In genomic region chr19:47471381-47471732, GRCh38 we compare ENCODE assay signal across 12 cellular contexts. TPM values are rescaled to one million over a fixed set of nuclear protein-coding genes. Genes with fewer than 3 reads are reported as not detected.
DNase-seq lines count a peak whose midpoint lies in the region; ATAC-seq and TF ChIP-seq lines count a peak whose summit lies in the region.
"Had no signal": no experiment of that assay in that cellular context is flagged by ENCODE, and none has a peak within 500 bp of the region (broad histone marks: within the 10 kb centered on the region; RNA-seq: fewer than 3 reads in every experiment).

No MANE protein-coding gene starts in this region.

- intact Hi-C loops in A673 (cut with micrococcal nuclease; ENCODE audit: unreplicated experiment) (no loop called here), testis (cut with DNase I; ENCODE audit: low total_unique reads) (no loop called here)

- ATAC-seq in HG03025 (IDR thresholded peaks at IDR 0.05; ENCODE audit: low FRiP score, unreplicated experiment): no peak

- H3K27me3 Mint-ChIP-seq in neural progenitor cell (ENCODE audit: insufficient read depth, low read depth): peaks cover 27% of the 10 kb centered on the region

- peak overlapping the region; percentile 62 for H3K4me3 ChIP-seq in A673 (ENCODE audit: low read depth, low read length, poor library complexity, severe bottlenecking)
- peak overlapping the region; percentile 6; the same call in 1 of the 2 replicates for H3K4me3 ChIP-seq in HEK293 (ENCODE audit: low read depth, low read length)
- peak overlapping the region; percentile 66 for H3K4me3 ChIP-seq in endocrine pancreas (ENCODE audit: control insufficient read depth, insufficient read depth, low read length)
- peak overlapping the region; percentile 73 for H3K4me3 ChIP-seq in neural progenitor cell
- peak overlapping the region in 1 of 2 donors; percentile 36 for H3K4me3 ChIP-seq in testis

- H3K36me3 ChIP-seq in A673 (ENCODE audit: insufficient read depth, low read length, poor library complexity, severe bottlenecking): no peaks in the 10 kb centered on the region
- no peaks in the 10 kb centered on the region for H3K36me3 ChIP-seq in HEK293 (ENCODE audit: control insufficient read depth in 2 of 2, insufficient read depth in 1 of 2, low read length in 2 of 2)
- H3K36me3 ChIP-seq in endocrine pancreas (ENCODE audit: control insufficient read depth, insufficient read depth, low read length): no peaks in the 10 kb centered on the region
- no peaks in the 10 kb centered on the region for H3K36me3 ChIP-seq in neural progenitor cell
- no peaks in the 10 kb centered on the region for H3K36me3 ChIP-seq in testis (ENCODE audit: low read depth, missing control alignments)
- H3K36me3 ChIP-seq: heart right ventricle had no signal

- H2AFZ ChIP-seq in neural progenitor cell (replicated peaks): no peak overlapping the region

- DNase-seq in A673 (ENCODE audit: low spot score): no peak
- no peak for DNase-seq in neural progenitor cell (ENCODE audit: low spot score)
- no peak for DNase-seq in testis
- DNase-seq in stimulated activated CD4-positive, alpha-beta T cell treated with anti-CD3 and anti-CD28 coated beads, Interleukin-2, amount 100 ng/mL, for 48 hours: no peak
- no peak for DNase-seq in NCI-H345 treated with DMSO at 0.1 percent for 48 hours (lab: John Stamatoyannopoulos, UW; ENCODE audit: unreplicated experiment)
- DNase-seq: activated gamma-delta T cell had no signal

- H3K4me1 Mint-ChIP-seq in neural progenitor cell: peaks cover 32% of the 10 kb centered on the region

- no peaks in the 10 kb centered on the region for H3K79me2 ChIP-seq in neural progenitor cell (ENCODE audit: low read depth)

- no peak overlapping the region for H3K27ac ChIP-seq in A673 (ENCODE audit: low read depth, low read length, poor library complexity, severe bottlenecking)
- no peak overlapping the region for H3K27ac ChIP-seq in HEK293 (ENCODE audit: extremely low read depth, low read depth, low read length)
- H3K27ac ChIP-seq in neural progenitor cell: no peak overlapping the region
- no peak overlapping the region for H3K27ac ChIP-seq in testis
- H3K27ac ChIP-seq: heart right ventricle had no signal

- H3K9me3 ChIP-seq in A673 (ENCODE audit: low read depth, low read length, poor library complexity, severe bottlenecking) (no peaks in the 10 kb centered on the region), HEK293 (ENCODE audit: control insufficient read depth, insufficient read depth, low read depth, low read length) (no peaks in the 10 kb centered on the region), endocrine pancreas (ENCODE audit: control insufficient read depth, low read length) (no peaks in the 10 kb centered on the region), neural progenitor cell (ENCODE audit: low read depth) (no peaks in the 10 kb centered on the region), testis (no peaks in the 10 kb centered on the region)
- H3K9me3 ChIP-seq: heart right ventricle had no signal

- peaks cover 28% of the 10 kb centered on the region for H4K20me1 ChIP-seq in neural progenitor cell (ENCODE audit: low read depth)

- CTCF ChIA-PET in A673 (lab: Charles Lee): no interaction called here
- CTCF ChIA-PET in HEK293 (lab: Yijun Ruan, JAX): interaction anchor here (0.8 to 1.1 kb wide), 2 partner anchors 129 to 235 kb away, joined by 3 read pairs; no protein-coding TSS in a partner anchor

- peak overlapping the region; percentile 90 for H3K4me2 ChIP-seq in neural progenitor cell

- TF ChIP-seq POLR2A in testis (IDR thresholded peaks at IDR 0.05): no peak

- no peaks in the 10 kb centered on the region for H3K27me3 ChIP-seq in A673 (replicated peaks; ENCODE audit: insufficient read depth, low read depth, low read length, poor library complexity)
- no peaks in the 10 kb centered on the region for H3K27me3 ChIP-seq in endocrine pancreas (ENCODE audit: control insufficient read depth, insufficient read depth, low read length)
- peaks cover 13% of the 10 kb centered on the region for H3K27me3 ChIP-seq in neural progenitor cell
- no peaks in the 10 kb centered on the region for H3K27me3 ChIP-seq in testis

- no peaks in the 10 kb centered on the region for H3K36me3 Mint-ChIP-seq in neural progenitor cell

- 0% methylated on average over 7 to 13 of the region's 16 CpGs for WGBS in testis, 2 donors

- H3K9me3 Mint-ChIP-seq in neural progenitor cell: no peaks in the 10 kb centered on the region

- H3K4me1 ChIP-seq in A673 (ENCODE audit: insufficient read depth, low read length, poor library complexity, severe bottlenecking) (peaks cover 9% of the 10 kb centered on the region), HEK293 (ENCODE audit: control insufficient read depth, insufficient read depth, low read length) (no peaks in the 10 kb centered on the region), endocrine pancreas (ENCODE audit: control insufficient read depth, insufficient read depth, low read length) (no peaks in the 10 kb centered on the region), neural progenitor cell (peaks cover 28% of the 10 kb centered on the region), testis (peaks cover 13% of the 10 kb centered on the region)

- peak overlapping the region; percentile 80 for H3K4me3 Mint-ChIP-seq in neural progenitor cell

- no peak for TF ChIP-seq CTCF in A673 (conservative IDR thresholded peaks at IDR 0.05; ENCODE audit: low read depth, low read length)
- no peak for TF ChIP-seq CTCF in HEK293 (tag by site-specific recombination; IDR thresholded peaks at IDR 0.05)
- TF ChIP-seq CTCF in neural progenitor cell (IDR thresholded peaks at IDR 0.05): no peak
- no peak for TF ChIP-seq CTCF in testis (IDR thresholded peaks at IDR 0.05)

- no TSS peak for BruUV-seq in A673 (replicated peaks; lab: Mats Ljungman, UMichigan)

- H3K27ac Mint-ChIP-seq in neural progenitor cell: no peak overlapping the region

- H3K9ac ChIP-seq in endocrine pancreas (ENCODE audit: control insufficient read depth, insufficient read depth, low read length): peak overlapping the region; percentile 54
- no peak overlapping the region for H3K9ac ChIP-seq in neural progenitor cell

- POLR2A ChIA-PET in A673 (lab: Charles Lee; ENCODE audit: low non-redundant PET) (no interaction called here), HEK293 (lab: Yijun Ruan, JAX) (interaction anchor here (2.2 kb wide), 1 partner anchor 12 kb away, joined by 7 read pairs; the partner anchor contains the start of gene KPTN)

- H3F3A ChIP-seq in neural progenitor cell (ENCODE audit: low read depth): peaks cover 14% of the 10 kb centered on the region

TF ChIP-seq in HEK293, 187 proteins besides CTCF, POLR2A, EP300 and RAD21:
- TF ChIP-seq ZIC2 (tag by site-specific recombination; IDR thresholded peaks at IDR 0.05) (no peak), ZFHX2 (tag by site-specific recombination; conservative IDR thresholded peaks at IDR 0.05) (peak; percentile 55; the same call in 1 of the 2 replicates), ZNF701 (tag by site-specific recombination; IDR thresholded peaks at IDR 0.05) (no peak), ZNF302 (tag by site-specific recombination; IDR thresholded peaks at IDR 0.05; ENCODE audit: low read depth) (no peak)
TF ChIP-seq in HEK293: peak in this region for 1.

RNA-seq across cellular contexts. Expression of gene SLC8A2, which starts 0.3 kb away (rescaled TPM):
- total RNA-seq in A673 (2021): 3.2 and 6.6 TPM in 2 replicates
- total RNA-seq in neural progenitor cell (ENCODE audit: low replicate concordance): 14.5 and 17.6 TPM in 2 replicates
- 10 to 100 TPM in 1 of 2 donors, 1 to 10 TPM in 1; 5.0 to 12.9 TPM for total RNA-seq in testis
- polyA plus RNA-seq in testis (ENCODE audit: insufficient read depth, low read depth, low replicate concordance): 4.2 TPM
- total RNA-seq: dermis microvascular lymphatic vessel endothelial cell, HT1080 had no signal

RNA-seq across cellular contexts. Expression of gene KPTN, which starts 12.7 kb away (rescaled TPM):
- total RNA-seq in A673 (2021) (18.7 and 18.9 TPM in 2 replicates), neural progenitor cell (ENCODE audit: low replicate concordance) (17.8 and 18.1 TPM in 2 replicates), testis (10 to 100 TPM; 12.9 to 30.0 TPM)
- polyA plus RNA-seq in testis (ENCODE audit: insufficient read depth, low read depth, low replicate concordance): 13.5 TPM

RNA-seq across cellular contexts. Expression of gene NAPA, which starts 43.5 kb away (rescaled TPM):
- total RNA-seq in A673 (2021) (88.9 and 90.9 TPM in 2 replicates), neural progenitor cell (ENCODE audit: low replicate concordance) (30.2 and 44.9 TPM in 2 replicates), testis (100 to 1,000 TPM; 227 to 257 TPM)
- 194 TPM for polyA plus RNA-seq in testis (ENCODE audit: insufficient read depth, low read depth, low replicate concordance)

RNA-seq across cellular contexts. Expression of gene MEIS3, which starts 52.0 kb away (rescaled TPM):
- total RNA-seq in A673 (2021) (9.6 and 21.3 TPM in 2 replicates), neural progenitor cell (ENCODE audit: low replicate concordance) (32.2 and 70.5 TPM in 2 replicates), testis (10 to 100 TPM; 12.5 to 21.3 TPM)
- polyA plus RNA-seq in testis (ENCODE audit: insufficient read depth, low read depth, low replicate concordance): 17.4 TPM
